In the genomic region with DNA sequence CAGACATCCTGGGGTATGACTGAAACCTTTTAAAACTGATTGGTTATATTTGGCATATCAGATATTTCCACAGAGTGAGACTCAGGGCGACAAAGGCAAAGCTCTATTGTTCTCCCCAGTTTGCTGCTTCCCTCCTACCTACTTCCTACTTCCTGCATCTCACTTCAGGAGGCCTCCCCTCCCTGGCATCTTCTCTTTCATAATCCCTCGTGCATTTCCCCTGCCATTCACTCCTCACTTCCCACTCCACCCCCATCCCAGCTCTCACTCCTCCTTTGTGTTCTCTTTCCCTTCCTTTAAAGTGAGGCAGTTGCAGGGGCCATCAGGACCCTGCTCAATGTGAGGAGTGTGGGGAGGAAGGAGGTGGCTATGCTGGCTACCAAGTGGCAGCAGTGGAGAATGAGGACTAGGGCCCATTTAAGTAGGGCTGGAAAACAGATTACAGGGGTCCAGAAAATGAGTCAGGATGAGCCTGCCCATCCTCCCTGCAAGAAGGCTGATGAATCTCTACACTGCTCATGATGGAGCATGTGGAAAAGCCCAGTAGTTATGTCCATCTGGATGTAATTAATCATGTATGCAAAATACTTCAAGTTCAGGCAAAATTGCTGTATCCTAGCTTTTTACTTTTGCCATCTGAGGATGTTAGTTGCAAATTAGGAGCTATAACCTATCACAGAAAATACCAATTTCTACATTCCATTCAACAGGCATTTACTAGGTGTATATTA, we compare ENCODE assay signal across 19 cellular contexts.
A peak's percentile ranks its signal among the peaks of the same experiment; 100 is the strongest.
DNase-seq lines count a peak whose midpoint lies in the region; ATAC-seq, FAIRE-seq and TF ChIP-seq lines count a peak whose summit lies in the region.
"Had no signal": no experiment of that assay in that cellular context is flagged by ENCODE, and none has a peak within 500 bp of the region (broad histone marks: within the 10 kb centered on the region; RNA-seq: fewer than 3 reads in every experiment).

No MANE protein-coding gene starts in this region.

- H3K36me3 Mint-ChIP-seq in H9 (ENCODE audit: insufficient read depth in 1 of 3, low read depth in 3 of 3) (peaks cover 0 to 21% (median 9%) of the 10 kb centered on the region in 3 experiments; a peak in 4 of 7 replicates), astrocyte (ENCODE audit: low read depth, unreplicated experiment) (peaks cover 6% of the 10 kb centered on the region), MCF 10A (ENCODE audit: insufficient read depth, unreplicated experiment) (peaks cover 5% of the 10 kb centered on the region)
- H3K36me3 Mint-ChIP-seq: stimulated activated naive B cell treated with anti-CD40 and anti-IgM and Interleukin-4, amounts not matched to agents 10 μg/mL and 1 μg/mL and 100 μg/mL, for 72 hours had no signal

- H4K5ac ChIP-seq in H9 (ENCODE audit: insufficient read length, low read depth, low read length) = no peak overlapping the region

- no peaks in the 10 kb centered on the region for H3K79me2 ChIP-seq in H9 (ENCODE audit: insufficient read depth, low read length)
- H3K79me2 ChIP-seq in astrocyte (ENCODE audit: insufficient read depth, low read length) = no peaks in the 10 kb centered on the region

- H2BK20ac ChIP-seq in H9 (ENCODE audit: low read depth, low read length, poor library complexity, severe bottlenecking) = no peak overlapping the region

- H3K4me3 ChIP-seq in astrocyte (ENCODE audit: insufficient read depth, low read depth, low read length) (no peak overlapping the region), right cardiac atrium (ENCODE audit: low read length) (no peak overlapping the region)
- H3K4me3 ChIP-seq: adrenal gland, HAP-1, PC-9, psoas muscle had no signal

- no peak overlapping the region for H3K9ac ChIP-seq in H9 (ENCODE audit: extremely low read depth, insufficient read length, low read length)
- no peak overlapping the region for H3K9ac ChIP-seq in astrocyte (ENCODE audit: low read length)

- no peaks in the 10 kb centered on the region for H3K9me3 Mint-ChIP-seq in H9
- H3K9me3 Mint-ChIP-seq in astrocyte (ENCODE audit: unreplicated experiment) = no peaks in the 10 kb centered on the region
- H3K9me3 Mint-ChIP-seq in MCF 10A (ENCODE audit: unreplicated experiment) = no peaks in the 10 kb centered on the region
- H3K9me3 Mint-ChIP-seq: activated CD4-positive, alpha-beta T cell treated with anti-CD3 and anti-CD28 coated beads, Interleukin-2, amount 10 ng/mL, durations not matched to agents 24 days and 14 days; stimulated activated naive B cell treated with anti-CD40 and anti-IgM and Interleukin-4, amounts not matched to agents 10 μg/mL and 1 μg/mL and 100 μg/mL, for 72 hours; T-helper 2 cell treated with Interferon-gamma antibody and Interleukin-4, amounts not matched to agents 5 μg/mL and 100 μg/mL, for 36 hours had no signal

- no peak overlapping the region for H3K4me2 ChIP-seq in H9 (ENCODE audit: insufficient read depth, insufficient read length, low read length)
- H3K4me2 ChIP-seq in astrocyte (ENCODE audit: low read length) = no peak overlapping the region
- H3K4me2 ChIP-seq: PC-9 had no signal

- H3K27me3 ChIP-seq in H9 (ENCODE audit: insufficient read depth, low read length) = no peaks in the 10 kb centered on the region
- H3K27me3 ChIP-seq in astrocyte (ENCODE audit: insufficient read depth, low read length) = no peaks in the 10 kb centered on the region
- no peaks in the 10 kb centered on the region for H3K27me3 ChIP-seq in right cardiac atrium (ENCODE audit: control insufficient read depth, insufficient read depth)
- H3K27me3 ChIP-seq: adrenal gland had no signal

- CTCF ChIA-PET in MCF 10A (lab: Yijun Ruan, JAX) = interaction anchor here (0.9 to 1.1 kb wide), 2 partner anchors 10 to 19 kb away, joined by 3 to 4 read pairs; no protein-coding TSS in a partner anchor

- no peak overlapping the region for H3K4ac ChIP-seq in H9 (ENCODE audit: low read depth, low read length)

- H3K27ac ChIP-seq in H9 (ENCODE audit: insufficient read length, low read depth, low read length) (peak overlapping the region; percentile 42), astrocyte (ENCODE audit: low read depth, low read length) (no peak overlapping the region), right cardiac atrium (ENCODE audit: low read length) (peak overlapping the region; percentile 72)
- H3K27ac ChIP-seq: PC-9, psoas muscle had no signal

- no peak overlapping the region for H2AFZ ChIP-seq in H9 (ENCODE audit: low read length)
- no peak overlapping the region for H2AFZ ChIP-seq in astrocyte (ENCODE audit: low read depth, low read length)
- H2AFZ ChIP-seq: PC-9 had no signal

- POLR2A ChIA-PET in MCF 10A (lab: Yijun Ruan, JAX) = interaction anchor here (0.7 kb wide), 1 partner anchor 225 kb away, joined by 4 read pairs; no protein-coding TSS in a partner anchor

- H2AK5ac ChIP-seq in H9 (ENCODE audit: insufficient read length, low read length) = no peak overlapping the region

- no peak overlapping the region for H3K56ac ChIP-seq in H9 (ENCODE audit: insufficient read length, low read depth, low read length)

- no peak overlapping the region for H2BK120ac ChIP-seq in H9 (ENCODE audit: low read depth, low read length, poor library complexity, severe bottlenecking)

- peaks cover 24 to 28% of the 10 kb centered on the region in 2 experiments for H3K4me1 Mint-ChIP-seq in H9
- H3K4me1 Mint-ChIP-seq in astrocyte (ENCODE audit: low read depth, unreplicated experiment) = peaks cover 8% of the 10 kb centered on the region
- H3K4me1 Mint-ChIP-seq in MCF 10A (ENCODE audit: insufficient read depth, unreplicated experiment) = no peaks in the 10 kb centered on the region
- H3K4me1 Mint-ChIP-seq: activated CD4-positive, alpha-beta T cell treated with anti-CD3 and anti-CD28 coated beads, Interleukin-2, amount 10 ng/mL, durations not matched to agents 24 days and 14 days; stimulated activated naive B cell treated with anti-CD40 and anti-IgM and Interleukin-4, amounts not matched to agents 10 μg/mL and 1 μg/mL and 100 μg/mL, for 72 hours had no signal

- peak; percentile 40 to 81 for ATAC-seq in right cardiac atrium
- no peak for ATAC-seq in GM18870 (IDR thresholded peaks at IDR 0.05; ENCODE audit: unreplicated experiment)
- ATAC-seq: psoas muscle; stimulated activated naive B cell treated with anti-CD40 and anti-IgM and Interleukin-4, amounts not matched to agents 10 μg/mL and 1 μg/mL and 100 μg/mL, for 72 hours had no signal

- H3K4me3 Mint-ChIP-seq in H9 (no peak overlapping the region; a peak in 1 of 5 replicates), astrocyte (ENCODE audit: unreplicated experiment) (no peak overlapping the region), MCF 10A (ENCODE audit: unreplicated experiment) (no peak overlapping the region)
- H3K4me3 Mint-ChIP-seq: activated CD4-positive, alpha-beta T cell treated with anti-CD3 and anti-CD28 coated beads, Interleukin-2, amount 10 ng/mL, durations not matched to agents 24 days and 14 days; stimulated activated naive B cell treated with anti-CD40 and anti-IgM and Interleukin-4, amounts not matched to agents 10 μg/mL and 1 μg/mL and 100 μg/mL, for 72 hours; T-helper 2 cell treated with Interferon-gamma antibody and Interleukin-4, amounts not matched to agents 5 μg/mL and 100 μg/mL, for 36 hours had no signal

- no peak overlapping the region for H2BK12ac ChIP-seq in H9 (ENCODE audit: insufficient read length, low read depth, low read length)

- H2BK15ac ChIP-seq in H9 (ENCODE audit: low read depth, low read length) = no peak overlapping the region

- peaks cover 10% of the 10 kb centered on the region; the same call in 1 of the 2 replicates for H3K4me1 ChIP-seq in H9 (ENCODE audit: insufficient read depth, low read length)
- H3K4me1 ChIP-seq in astrocyte (ENCODE audit: insufficient read depth, low read length) = no peaks in the 10 kb centered on the region
- peaks cover 10% of the 10 kb centered on the region for H3K4me1 ChIP-seq in right cardiac atrium (ENCODE audit: control insufficient read depth, insufficient read depth, low read length)
- H3K4me1 ChIP-seq: adrenal gland, HAP-1, psoas muscle had no signal

- no peak overlapping the region for H3K14ac ChIP-seq in H9 (ENCODE audit: insufficient read depth, low read length)

- H4K8ac ChIP-seq in H9 (replicated peaks; ENCODE audit: insufficient read length, low read depth, low read length) = no peak overlapping the region

- peak overlapping the region in 2 of 3 experiments; percentile 30 to 75; a peak in 3 of 7 replicates for H3K27ac Mint-ChIP-seq in H9
- no peak overlapping the region for H3K27ac Mint-ChIP-seq in astrocyte (ENCODE audit: unreplicated experiment)
- H3K27ac Mint-ChIP-seq in MCF 10A (ENCODE audit: low read depth, unreplicated experiment) = no peak overlapping the region
- H3K27ac Mint-ChIP-seq: activated CD4-positive, alpha-beta T cell treated with anti-CD3 and anti-CD28 coated beads, Interleukin-2, amount 10 ng/mL, durations not matched to agents 24 days and 14 days; stimulated activated naive B cell treated with anti-CD40 and anti-IgM and Interleukin-4, amounts not matched to agents 10 μg/mL and 1 μg/mL and 100 μg/mL, for 72 hours; T-helper 2 cell treated with Interferon-gamma antibody and Interleukin-4, amounts not matched to agents 5 μg/mL and 100 μg/mL, for 36 hours had no signal

- H2BK5ac ChIP-seq in H9 (ENCODE audit: insufficient read length, low read length) = no peak overlapping the region

- no peak overlapping the region for H4K91ac ChIP-seq in H9 (ENCODE audit: insufficient read length, low read depth, low read length)

- no CpG with 5 or more reads among the region's 2 CpGs for WGBS in H9 (ENCODE audit: extremely low coverage, insufficient read length, low lambda C conversion rate)
- WGBS in right cardiac atrium = 41% methylated on average over 2 of the region's 2 CpGs

- H3K27me3 Mint-ChIP-seq in H9 (ENCODE audit: low read depth) (no peaks in the 10 kb centered on the region), astrocyte (ENCODE audit: low read depth, unreplicated experiment) (no peaks in the 10 kb centered on the region), MCF 10A (ENCODE audit: insufficient read depth, unreplicated experiment) (no peaks in the 10 kb centered on the region)

- no TSS peak for BruUV-seq in MCF 10A (replicated peaks; lab: Mats Ljungman, UMichigan)

- H3K9me3 ChIP-seq in H9 (ENCODE audit: control insufficient read depth, low read depth, low read length) (no peaks in the 10 kb centered on the region), astrocyte (ENCODE audit: insufficient read depth, low read depth, low read length) (no peaks in the 10 kb centered on the region), right cardiac atrium (ENCODE audit: control insufficient read depth, low read length) (no peaks in the 10 kb centered on the region)
- H3K9me3 ChIP-seq: adrenal gland, HAP-1, psoas muscle had no signal

- FAIRE-seq in astrocyte (lab: Jason Lieb, UNC) = no peak

- no peak overlapping the region for H3K18ac ChIP-seq in H9 (ENCODE audit: insufficient read length, low read depth, low read length)

- H3K36me3 ChIP-seq in astrocyte (ENCODE audit: insufficient read depth, low read length) = no peaks in the 10 kb centered on the region
- H3K36me3 ChIP-seq: HAP-1 had no signal

- H3K23ac ChIP-seq in H9 (ENCODE audit: insufficient read length, low read depth, low read length) = no peak overlapping the region

- TF ChIP-seq CTCF in H9 (conservative IDR thresholded peaks at IDR 0.05) (no peak), astrocyte (IDR thresholded peaks at IDR 0.05; ENCODE audit: insufficient read depth, low read depth, low read length) (no peak), MCF 10A (IDR thresholded peaks at IDR 0.05; ENCODE audit: unreplicated experiment) (no peak)

- H4K20me1 ChIP-seq in H9 (ENCODE audit: control insufficient read depth, insufficient read depth, insufficient read length) (no peaks in the 10 kb centered on the region), astrocyte (ENCODE audit: insufficient read depth, low read length) (no peaks in the 10 kb centered on the region)

- H3K23me2 ChIP-seq in H9 (ENCODE audit: insufficient read length, low read depth, low read length, poor library complexity, severe bottlenecking) = no peaks in the 10 kb centered on the region

- no peaks in the 10 kb centered on the region for H3K79me1 ChIP-seq in H9 (ENCODE audit: insufficient read depth, low read depth, low read length, poor library complexity, severe bottlenecking)

- no peak overlapping the region for H3T11ph ChIP-seq in H9 (ENCODE audit: low read length)

- intact Hi-C loops in right cardiac atrium (cut with DNase I) (no loop called here), MCF 10A (cut with micrococcal nuclease) (no loop called here)

- no peak for DNase-seq in H9
- DNase-seq in astrocyte (ENCODE audit: low read depth) = peak; percentile 18
- no peak for DNase-seq in right cardiac atrium
- DNase-seq in pulmonary artery endothelial cell (ENCODE audit: low read depth, low spot score) = peak; percentile 36
- no peak for DNase-seq in NCI-H1436 treated with DMSO at 0.1 percent for 48 hours (lab: John Stamatoyannopoulos, UW)
- DNase-seq in MCF 10A (ENCODE audit: unreplicated experiment) = no peak
- DNase-seq in COR-L47 (lab: John Stamatoyannopoulos, UW) = no peak
- DNase-seq: activated CD4-positive, alpha-beta T cell treated with anti-CD3 and anti-CD28 coated beads, Interleukin-2, amount 10 ng/mL, durations not matched to agents 24 days and 14 days; activated T-cell treated with anti-CD3 and anti-CD28 coated beads, Interleukin-2, amount 50 U/mL, for 48 hours; adrenal gland; effector CD8-positive, alpha-beta T cell; EL; PC-9; psoas muscle; stimulated activated CD4-positive, alpha-beta T cell treated with anti-CD3 and anti-CD28 coated beads, Interleukin-4, amount 100 ng/mL, for 24 hours; stimulated activated naive B cell treated with anti-CD40 and anti-IgM and Interleukin-4, amounts not matched to agents 10 μg/mL and 1 μg/mL and 100 μg/mL, for 72 hours had no signal

Comparison
In these comparisons a context has a peak if more than half of its experiments do, and no peak if none do; other contexts are left out.
1. DNase-seq: peak in astrocyte (single experiment) and pulmonary artery endothelial cell (single experiment); none in H9 (single experiment), right cardiac atrium (0 of 3), NCI-H1436 treated with DMSO at 0.1 percent for 48 hours (single experiment), MCF 10A (single experiment) and COR-L47 (single experiment).
2. H3K27ac Mint-ChIP-seq: peak in H9 (2 of 3); none in astrocyte (single experiment) and MCF 10A (single experiment).